ENCODE assay signal across 1 cellular context in genomic region chr11:10302744-10303557, GRCh38.
A peak's percentile ranks its signal among the peaks of the same experiment; 100 is the strongest.
TF ChIP-seq lines count a peak whose summit lies in the region.

No MANE protein-coding gene starts in this region.

TF ChIP-seq in HepG2, 621 proteins besides CTCF, POLR2A, EP300 and RAD21 (continued from another document and continues in another):
- TF ChIP-seq DMAP1 (CRISPR knock-in tag; IDR thresholded peaks at IDR 0.05) (peak; percentile 85), RFX1 (IDR thresholded peaks at IDR 0.05) (no peak), CHD4 (IDR thresholded peaks at IDR 0.05; ENCODE audit: borderline replicate concordance, low read length) (no peak), ZSCAN29 (CRISPR knock-in tag; conservative IDR thresholded peaks at IDR 0.05) (peak; percentile 73; the same call in 1 of the 2 replicates), NKX3-1 (CRISPR knock-in tag; IDR thresholded peaks at IDR 0.05) (no peak), ZBTB20 (CRISPR knock-in tag; IDR thresholded peaks at IDR 0.05; ENCODE audit: borderline replicate concordance, low read depth) (0 out of 2 replicates have a peak, but pooled peaks have one; percentile 66), ZFP1 (CRISPR knock-in tag; IDR thresholded peaks at IDR 0.05) (no peak), ATM (IDR thresholded peaks at IDR 0.05; ENCODE audit: borderline replicate concordance) (no peak), ZNF788 (CRISPR knock-in tag; IDR thresholded peaks at IDR 0.05; ENCODE audit: borderline replicate concordance) (peak; percentile 27; the same call in 1 of the 2 replicates), ADNP (CRISPR knock-in tag; IDR thresholded peaks at IDR 0.05) (no peak), ZNF616 (CRISPR knock-in tag; IDR thresholded peaks at IDR 0.05; ENCODE audit: low read depth) (no peak), KDM5B (CRISPR knock-in tag; IDR thresholded peaks at IDR 0.05; ENCODE audit: borderline replicate concordance) (peak; percentile 16; the same call in 1 of the 2 replicates), MLX (CRISPR knock-in tag; IDR thresholded peaks at IDR 0.05) (0 out of 2 replicates have a peak, but pooled peaks have one; percentile 28), RBM22 (optimal IDR thresholded peaks at IDR 0.05; ENCODE audit: low read length) (no peak), FIP1L1 (IDR thresholded peaks at IDR 0.05; ENCODE audit: borderline replicate concordance, insufficient read depth, low read depth, low read length) (peak; percentile 57; the same call in 1 of the 2 replicates), ZBTB3 (CRISPR knock-in tag; IDR thresholded peaks at IDR 0.05; ENCODE audit: borderline replicate concordance, low read depth) (no peak), ZNF839 (CRISPR knock-in tag; IDR thresholded peaks at IDR 0.05; ENCODE audit: borderline replicate concordance) (0 out of 2 replicates have a peak, but pooled peaks have one; percentile 50), ZNF75D (CRISPR knock-in tag; IDR thresholded peaks at IDR 0.05; ENCODE audit: borderline replicate concordance) (no peak), ISX (CRISPR knock-in tag; conservative IDR thresholded peaks at IDR 0.05) (no peak), POLR2G (IDR thresholded peaks at IDR 0.05; ENCODE audit: low read depth, low read length) (peak; percentile 68), SRSF9 (IDR thresholded peaks at IDR 0.05; ENCODE audit: borderline replicate concordance, insufficient read depth, low read depth, low read length, poor library complexity, severe bottlenecking) (no peak), GZF1 (CRISPR knock-in tag; IDR thresholded peaks at IDR 0.05) (no peak), ZNF430 (CRISPR knock-in tag; IDR thresholded peaks at IDR 0.05) (0 out of 2 replicates have a peak, but pooled peaks have one; percentile 1), NPAS2 (CRISPR knock-in tag; IDR thresholded peaks at IDR 0.05; ENCODE audit: borderline replicate concordance) (0 out of 2 replicates have a peak, but pooled peaks have one; percentile 69), RARG (CRISPR knock-in tag; IDR thresholded peaks at IDR 0.05; ENCODE audit: low read depth) (peak; percentile 79; the same call in 1 of the 2 replicates), ATF7 (IDR thresholded peaks at IDR 0.05) (no peak), ATF7 (CRISPR knock-in tag; IDR thresholded peaks at IDR 0.05) (no peak), BCL6 (CRISPR knock-in tag; IDR thresholded peaks at IDR 0.05) (peak; percentile 23), ZNF691 (CRISPR knock-in tag; IDR thresholded peaks at IDR 0.05; ENCODE audit: borderline replicate concordance, low read depth) (peak; percentile 68), MYC (CRISPR knock-in tag; IDR thresholded peaks at IDR 0.05; ENCODE audit: borderline replicate concordance) (peak; percentile 53; the same call in 1 of the 2 replicates), NAIF1 (CRISPR knock-in tag; IDR thresholded peaks at IDR 0.05; ENCODE audit: borderline replicate concordance) (0 out of 2 replicates have a peak, but pooled peaks have one; percentile 40), ZNF441 (CRISPR knock-in tag; IDR thresholded peaks at IDR 0.05; ENCODE audit: borderline replicate concordance) (peak; percentile 38; the same call in 1 of the 2 replicates), ZNF747 (CRISPR knock-in tag; IDR thresholded peaks at IDR 0.05; ENCODE audit: borderline replicate concordance) (peak; percentile 36), DRAP1 (CRISPR knock-in tag; IDR thresholded peaks at IDR 0.05) (no peak; the same call in 1 of the 2 replicates), ZNF143 (CRISPR knock-in tag; IDR thresholded peaks at IDR 0.05) (no peak), ZNF234 (CRISPR knock-in tag; conservative IDR thresholded peaks at IDR 0.05) (0 out of 2 replicates have a peak, but pooled peaks have one; percentile 12)
- TF ChIP-seq, protein P1, sequence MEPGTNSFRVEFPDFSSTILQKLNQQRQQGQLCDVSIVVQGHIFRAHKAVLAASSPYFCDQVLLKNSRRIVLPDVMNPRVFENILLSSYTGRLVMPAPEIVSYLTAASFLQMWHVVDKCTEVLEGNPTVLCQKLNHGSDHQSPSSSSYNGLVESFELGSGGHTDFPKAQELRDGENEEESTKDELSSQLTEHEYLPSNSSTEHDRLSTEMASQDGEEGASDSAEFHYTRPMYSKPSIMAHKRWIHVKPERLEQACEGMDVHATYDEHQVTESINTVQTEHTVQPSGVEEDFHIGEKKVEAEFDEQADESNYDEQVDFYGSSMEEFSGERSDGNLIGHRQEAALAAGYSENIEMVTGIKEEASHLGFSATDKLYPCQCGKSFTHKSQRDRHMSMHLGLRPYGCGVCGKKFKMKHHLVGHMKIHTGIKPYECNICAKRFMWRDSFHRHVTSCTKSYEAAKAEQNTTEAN (CRISPR knock-in tag; conservative IDR thresholded peaks at IDR 0.05): no peak
- TF ChIP-seq, protein P2, sequence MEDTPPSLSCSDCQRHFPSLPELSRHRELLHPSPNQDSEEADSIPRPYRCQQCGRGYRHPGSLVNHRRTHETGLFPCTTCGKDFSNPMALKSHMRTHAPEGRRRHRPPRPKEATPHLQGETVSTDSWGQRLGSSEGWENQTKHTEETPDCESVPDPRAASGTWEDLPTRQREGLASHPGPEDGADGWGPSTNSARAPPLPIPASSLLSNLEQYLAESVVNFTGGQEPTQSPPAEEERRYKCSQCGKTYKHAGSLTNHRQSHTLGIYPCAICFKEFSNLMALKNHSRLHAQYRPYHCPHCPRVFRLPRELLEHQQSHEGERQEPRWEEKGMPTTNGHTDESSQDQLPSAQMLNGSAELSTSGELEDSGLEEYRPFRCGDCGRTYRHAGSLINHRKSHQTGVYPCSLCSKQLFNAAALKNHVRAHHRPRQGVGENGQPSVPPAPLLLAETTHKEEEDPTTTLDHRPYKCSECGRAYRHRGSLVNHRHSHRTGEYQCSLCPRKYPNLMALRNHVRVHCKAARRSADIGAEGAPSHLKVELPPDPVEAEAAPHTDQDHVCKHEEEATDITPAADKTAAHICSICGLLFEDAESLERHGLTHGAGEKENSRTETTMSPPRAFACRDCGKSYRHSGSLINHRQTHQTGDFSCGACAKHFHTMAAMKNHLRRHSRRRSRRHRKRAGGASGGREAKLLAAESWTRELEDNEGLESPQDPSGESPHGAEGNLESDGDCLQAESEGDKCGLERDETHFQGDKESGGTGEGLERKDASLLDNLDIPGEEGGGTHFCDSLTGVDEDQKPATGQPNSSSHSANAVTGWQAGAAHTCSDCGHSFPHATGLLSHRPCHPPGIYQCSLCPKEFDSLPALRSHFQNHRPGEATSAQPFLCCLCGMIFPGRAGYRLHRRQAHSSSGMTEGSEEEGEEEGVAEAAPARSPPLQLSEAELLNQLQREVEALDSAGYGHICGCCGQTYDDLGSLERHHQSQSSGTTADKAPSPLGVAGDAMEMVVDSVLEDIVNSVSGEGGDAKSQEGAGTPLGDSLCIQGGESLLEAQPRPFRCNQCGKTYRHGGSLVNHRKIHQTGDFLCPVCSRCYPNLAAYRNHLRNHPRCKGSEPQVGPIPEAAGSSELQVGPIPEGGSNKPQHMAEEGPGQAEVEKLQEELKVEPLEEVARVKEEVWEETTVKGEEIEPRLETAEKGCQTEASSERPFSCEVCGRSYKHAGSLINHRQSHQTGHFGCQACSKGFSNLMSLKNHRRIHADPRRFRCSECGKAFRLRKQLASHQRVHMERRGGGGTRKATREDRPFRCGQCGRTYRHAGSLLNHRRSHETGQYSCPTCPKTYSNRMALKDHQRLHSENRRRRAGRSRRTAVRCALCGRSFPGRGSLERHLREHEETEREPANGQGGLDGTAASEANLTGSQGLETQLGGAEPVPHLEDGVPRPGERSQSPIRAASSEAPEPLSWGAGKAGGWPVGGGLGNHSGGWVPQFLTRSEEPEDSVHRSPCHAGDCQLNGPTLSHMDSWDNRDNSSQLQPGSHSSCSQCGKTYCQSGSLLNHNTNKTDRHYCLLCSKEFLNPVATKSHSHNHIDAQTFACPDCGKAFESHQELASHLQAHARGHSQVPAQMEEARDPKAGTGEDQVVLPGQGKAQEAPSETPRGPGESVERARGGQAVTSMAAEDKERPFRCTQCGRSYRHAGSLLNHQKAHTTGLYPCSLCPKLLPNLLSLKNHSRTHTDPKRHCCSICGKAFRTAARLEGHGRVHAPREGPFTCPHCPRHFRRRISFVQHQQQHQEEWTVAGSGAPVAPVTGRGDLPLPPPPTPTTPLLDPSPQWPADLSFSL (CRISPR knock-in tag; IDR thresholded peaks at IDR 0.05): no peak
- TF ChIP-seq, protein P3, sequence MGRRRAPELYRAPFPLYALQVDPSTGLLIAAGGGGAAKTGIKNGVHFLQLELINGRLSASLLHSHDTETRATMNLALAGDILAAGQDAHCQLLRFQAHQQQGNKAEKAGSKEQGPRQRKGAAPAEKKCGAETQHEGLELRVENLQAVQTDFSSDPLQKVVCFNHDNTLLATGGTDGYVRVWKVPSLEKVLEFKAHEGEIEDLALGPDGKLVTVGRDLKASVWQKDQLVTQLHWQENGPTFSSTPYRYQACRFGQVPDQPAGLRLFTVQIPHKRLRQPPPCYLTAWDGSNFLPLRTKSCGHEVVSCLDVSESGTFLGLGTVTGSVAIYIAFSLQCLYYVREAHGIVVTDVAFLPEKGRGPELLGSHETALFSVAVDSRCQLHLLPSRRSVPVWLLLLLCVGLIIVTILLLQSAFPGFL (CRISPR knock-in tag; IDR thresholded peaks at IDR 0.05): no peak
- TF ChIP-seq, protein P4, sequence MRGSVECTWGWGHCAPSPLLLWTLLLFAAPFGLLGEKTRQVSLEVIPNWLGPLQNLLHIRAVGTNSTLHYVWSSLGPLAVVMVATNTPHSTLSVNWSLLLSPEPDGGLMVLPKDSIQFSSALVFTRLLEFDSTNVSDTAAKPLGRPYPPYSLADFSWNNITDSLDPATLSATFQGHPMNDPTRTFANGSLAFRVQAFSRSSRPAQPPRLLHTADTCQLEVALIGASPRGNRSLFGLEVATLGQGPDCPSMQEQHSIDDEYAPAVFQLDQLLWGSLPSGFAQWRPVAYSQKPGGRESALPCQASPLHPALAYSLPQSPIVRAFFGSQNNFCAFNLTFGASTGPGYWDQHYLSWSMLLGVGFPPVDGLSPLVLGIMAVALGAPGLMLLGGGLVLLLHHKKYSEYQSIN (CRISPR knock-in tag; IDR thresholded peaks at IDR 0.05; ENCODE audit: borderline replicate concordance): no peak; the same call in 1 of the 2 replicates
- TF ChIP-seq, protein P5, sequence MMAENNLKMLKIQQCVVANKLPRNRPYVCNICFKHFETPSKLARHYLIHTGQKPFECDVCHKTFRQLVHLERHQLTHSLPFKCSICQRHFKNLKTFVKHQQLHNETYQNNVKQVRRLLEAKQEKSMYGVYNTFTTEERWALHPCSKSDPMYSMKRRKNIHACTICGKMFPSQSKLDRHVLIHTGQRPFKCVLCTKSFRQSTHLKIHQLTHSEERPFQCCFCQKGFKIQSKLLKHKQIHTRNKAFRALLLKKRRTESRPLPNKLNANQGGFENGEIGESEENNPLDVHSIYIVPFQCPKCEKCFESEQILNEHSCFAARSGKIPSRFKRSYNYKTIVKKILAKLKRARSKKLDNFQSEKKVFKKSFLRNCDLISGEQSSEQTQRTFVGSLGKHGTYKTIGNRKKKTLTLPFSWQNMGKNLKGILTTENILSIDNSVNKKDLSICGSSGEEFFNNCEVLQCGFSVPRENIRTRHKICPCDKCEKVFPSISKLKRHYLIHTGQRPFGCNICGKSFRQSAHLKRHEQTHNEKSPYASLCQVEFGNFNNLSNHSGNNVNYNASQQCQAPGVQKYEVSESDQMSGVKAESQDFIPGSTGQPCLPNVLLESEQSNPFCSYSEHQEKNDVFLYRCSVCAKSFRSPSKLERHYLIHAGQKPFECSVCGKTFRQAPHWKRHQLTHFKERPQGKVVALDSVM (CRISPR knock-in tag; IDR thresholded peaks at IDR 0.05): no peak
- TF ChIP-seq, protein P6, sequence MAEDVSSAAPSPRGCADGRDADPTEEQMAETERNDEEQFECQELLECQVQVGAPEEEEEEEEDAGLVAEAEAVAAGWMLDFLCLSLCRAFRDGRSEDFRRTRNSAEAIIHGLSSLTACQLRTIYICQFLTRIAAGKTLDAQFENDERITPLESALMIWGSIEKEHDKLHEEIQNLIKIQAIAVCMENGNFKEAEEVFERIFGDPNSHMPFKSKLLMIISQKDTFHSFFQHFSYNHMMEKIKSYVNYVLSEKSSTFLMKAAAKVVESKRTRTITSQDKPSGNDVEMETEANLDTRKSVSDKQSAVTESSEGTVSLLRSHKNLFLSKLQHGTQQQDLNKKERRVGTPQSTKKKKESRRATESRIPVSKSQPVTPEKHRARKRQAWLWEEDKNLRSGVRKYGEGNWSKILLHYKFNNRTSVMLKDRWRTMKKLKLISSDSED (CRISPR knock-in tag; IDR thresholded peaks at IDR 0.05): no peak
- TF ChIP-seq, protein P7, sequence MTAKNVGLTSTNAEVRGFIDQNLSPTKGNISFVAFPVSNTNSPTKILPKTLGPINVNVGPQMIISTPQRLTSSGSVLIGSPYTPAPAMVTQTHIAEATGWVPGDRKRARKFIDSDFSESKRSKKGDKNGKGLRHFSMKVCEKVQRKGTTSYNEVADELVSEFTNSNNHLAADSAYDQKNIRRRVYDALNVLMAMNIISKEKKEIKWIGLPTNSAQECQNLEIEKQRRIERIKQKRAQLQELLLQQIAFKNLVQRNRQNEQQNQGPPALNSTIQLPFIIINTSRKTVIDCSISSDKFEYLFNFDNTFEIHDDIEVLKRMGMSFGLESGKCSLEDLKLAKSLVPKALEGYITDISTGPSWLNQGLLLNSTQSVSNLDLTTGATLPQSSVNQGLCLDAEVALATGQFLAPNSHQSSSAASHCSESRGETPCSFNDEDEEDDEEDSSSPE (CRISPR knock-in tag; IDR thresholded peaks at IDR 0.05): peak; percentile 80; the same call in 1 of the 2 replicates
- TF ChIP-seq, protein P8, sequence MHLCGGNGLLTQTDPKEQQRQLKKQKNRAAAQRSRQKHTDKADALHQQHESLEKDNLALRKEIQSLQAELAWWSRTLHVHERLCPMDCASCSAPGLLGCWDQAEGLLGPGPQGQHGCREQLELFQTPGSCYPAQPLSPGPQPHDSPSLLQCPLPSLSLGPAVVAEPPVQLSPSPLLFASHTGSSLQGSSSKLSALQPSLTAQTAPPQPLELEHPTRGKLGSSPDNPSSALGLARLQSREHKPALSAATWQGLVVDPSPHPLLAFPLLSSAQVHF (CRISPR knock-in tag; IDR thresholded peaks at IDR 0.05): no peak
